Comparison of ENCODE assay signal across 9 cellular contexts in genomic region chr9:83062653-83063527, GRCh38. TPM values are rescaled to one million over a fixed set of nuclear protein-coding genes. Genes with fewer than 3 reads are reported as not detected.
DNase-seq lines count a peak whose midpoint lies in the region; ATAC-seq and TF ChIP-seq lines count a peak whose summit lies in the region.
"Had no signal": no experiment of that assay in that cellular context is flagged by ENCODE, and none has a peak within 500 bp of the region (broad histone marks: within the 10 kb centered on the region; RNA-seq: fewer than 3 reads in every experiment).

Gene RASEF (minus strand): TSS chr9:83063142. CDS start chr9:83062867, 275 bp downstream.

- no peak within 1 kb of the TSS for H3K9ac ChIP-seq in skeletal muscle satellite cell (ENCODE audit: low read depth, low read length)

- in situ Hi-C loops in Panc1 (cut with HindIII; ENCODE audit: low pct_unique_long_range_greater_than_20kb, low sequenced_read_pairs) = no loop called here

- TF ChIP-seq CTCF in Panc1 (IDR thresholded peaks at IDR 0.05) (peak; percentile 29), left ventricle myocardium inferior (IDR thresholded peaks at IDR 0.05; ENCODE audit: borderline replicate concordance) (no peak)

- H3K27me3 ChIP-seq in Panc1 (ENCODE audit: control insufficient read depth, insufficient read depth, low read length) (peaks cover 2% of the 10 kb centered on the region), left ventricle myocardium inferior (ENCODE audit: low read depth) (peaks cover 76% of the 10 kb centered on the region), skeletal muscle satellite cell (ENCODE audit: control insufficient read depth, insufficient read depth, low read length) (peaks cover 43% of the 10 kb centered on the region)

- CTCF ChIA-PET in Panc1 (lab: Charles Lee) = interaction anchor here (0.6 kb wide), 1 partner anchor 150 kb away, joined by 3 read pairs; no protein-coding TSS in a partner anchor

- DNase-seq in HT-29 (ENCODE audit: low spot score) (peak; percentile 93), Panc1 (ENCODE audit: low read depth, low spot score) (no peak), left ventricle myocardium inferior (no peak), globus pallidus (ENCODE audit: low spot score) (no peak), T-helper 9 cell (no peak)
- DNase-seq: naive B cell had no signal

- ATAC-seq in Panc1 (peak; percentile 92), HG02623 (IDR thresholded peaks at IDR 0.05; ENCODE audit: unreplicated experiment) (no peak), GM18498 (IDR thresholded peaks at IDR 0.05; ENCODE audit: unreplicated experiment) (no peak)

- no peaks in the 10 kb centered on the region for H3K9me3 ChIP-seq in Panc1 (ENCODE audit: control insufficient read depth, insufficient read depth, low read depth, low read length)
- H3K9me3 ChIP-seq in left ventricle myocardium inferior (replicated peaks) = peaks cover 7% of the 10 kb centered on the region
- H3K9me3 ChIP-seq in skeletal muscle satellite cell (replicated peaks; ENCODE audit: low read length) = no peaks in the 10 kb centered on the region

- BruUV-seq in Panc1 (replicated peaks; lab: Mats Ljungman, UMichigan) = no TSS peak

- intact Hi-C loops in Panc1 (cut with micrococcal nuclease; ENCODE audit: unreplicated experiment) (no loop called here), left ventricle myocardium inferior (cut with micrococcal nuclease) (no loop called here)

- no peaks in the 10 kb centered on the region for H3K4me1 ChIP-seq in Panc1 (ENCODE audit: control insufficient read depth, insufficient read depth, low read length)
- peaks cover 19% of the 10 kb centered on the region for H3K4me1 ChIP-seq in left ventricle myocardium inferior
- H3K4me1 ChIP-seq in skeletal muscle satellite cell (ENCODE audit: control insufficient read depth, insufficient read depth, low read length) = peaks cover 34% of the 10 kb centered on the region

- H3K36me3 ChIP-seq in Panc1 (ENCODE audit: control insufficient read depth, insufficient read depth, low read length) = no peaks in the 10 kb centered on the region
- no peaks in the 10 kb centered on the region for H3K36me3 ChIP-seq in left ventricle myocardium inferior
- H3K36me3 ChIP-seq in skeletal muscle satellite cell (ENCODE audit: insufficient read depth, low read length) = no peaks in the 10 kb centered on the region

- no peak within 1 kb of the TSS for H3K27ac ChIP-seq in Panc1 (ENCODE audit: low read length)
- no peak within 1 kb of the TSS for H3K27ac ChIP-seq in left ventricle myocardium inferior (replicated peaks)

- POLR2A ChIA-PET in Panc1 (lab: Charles Lee) = no interaction called here

- peak within 1 kb of the TSS; percentile 44 to 58 for H3K4me3 ChIP-seq in Panc1 (ENCODE audit: low read depth in 2 of 2, low read length in 2 of 2)
- H3K4me3 ChIP-seq in left ventricle myocardium inferior = peak within 1 kb of the TSS; percentile 59
- peak within 1 kb of the TSS; percentile 62 for H3K4me3 ChIP-seq in skeletal muscle satellite cell (ENCODE audit: low read length)

- H3K4me2 ChIP-seq in skeletal muscle satellite cell (ENCODE audit: low read length) = peak within 1 kb of the TSS; percentile 78

RNA-seq across cellular contexts. Expression of gene RASEF, which starts in this region (rescaled TPM):
- 61.9 and 69.7 TPM in 2 replicates for total RNA-seq in HT-29 (2014; rRNA removed; shearing (Covaris generic))
- total RNA-seq in Panc1 (2021; ENCODE audit: unreplicated experiment) = 2.9 TPM
- polyA plus RNA-seq in Panc1 (2012; ENCODE audit: insufficient read length) = 0.51 TPM
- total RNA-seq in left ventricle myocardium inferior = 0.05 TPM
- total RNA-seq in skeletal muscle satellite cell (2012; rRNA removed) = under 0.01 and 0.22 TPM in 2 replicates

Comparison
In these comparisons a context has a peak if more than half of its experiments do, and no peak if none do; other contexts are left out.
1. RNA of gene RASEF (total RNA-seq): 61.9 to 69.7 TPM in HT-29; 2.9 TPM in Panc1 (single experiment) and 0.05 TPM in left ventricle myocardium inferior (single experiment); every median in the first group is over 10 times any median in the second.
2. Peak in every context shown above with its lines, with median percentiles within 50 percentile points of each other: H3K4me3 ChIP-seq.